Comparison of ENCODE assay signal across 23 cellular contexts in genomic region chr2:240788482-240788881, GRCh38. TPM values are rescaled to one million over a fixed set of nuclear protein-coding genes. Genes with fewer than 3 reads are reported as not detected.
DNase-seq lines count a peak whose midpoint lies in the region; ATAC-seq and TF ChIP-seq lines count a peak whose summit lies in the region.
"Had no signal": no experiment of that assay in that cellular context is flagged by ENCODE, and none has a peak within 500 bp of the region (broad histone marks: within the 10 kb centered on the region; RNA-seq: fewer than 3 reads in every experiment).

No MANE protein-coding gene starts in this region.

- TF ChIP-seq POLR2A in sigmoid colon (IDR thresholded peaks at IDR 0.05) (no peak), uterus (IDR thresholded peaks at IDR 0.05) (no peak)

- no peak overlapping the region for H3K27ac ChIP-seq in left ventricle myocardium inferior (replicated peaks)
- no peak overlapping the region for H3K27ac ChIP-seq in sigmoid colon
- no peak overlapping the region for H3K27ac ChIP-seq in uterus
- H3K27ac ChIP-seq: 22Rv1 had no signal

- H3K4me1 ChIP-seq in left ventricle myocardium inferior (no peaks in the 10 kb centered on the region), mucosa of descending colon (ENCODE audit: low read depth) (no peaks in the 10 kb centered on the region), sigmoid colon (no peaks in the 10 kb centered on the region), uterus (no peaks in the 10 kb centered on the region)

- ATAC-seq in left cardiac atrium (no peak), mucosa of descending colon (no peak)

- H3K36me3 ChIP-seq in left ventricle myocardium inferior (no peaks in the 10 kb centered on the region), mucosa of descending colon (ENCODE audit: low read depth) (no peaks in the 10 kb centered on the region), sigmoid colon (no peaks in the 10 kb centered on the region), uterus (no peaks in the 10 kb centered on the region)

- H3K4me3 ChIP-seq in left ventricle myocardium inferior (no peak overlapping the region), mucosa of descending colon (no peak overlapping the region), sigmoid colon (no peak overlapping the region), uterus (no peak overlapping the region)

- peak; percentile 10 for DNase-seq in activated CD8-positive, alpha-beta memory T cell treated with anti-CD3 and anti-CD28 coated beads, Interleukin-2, amount 50 U/mL, for 4 hours
- no peak for DNase-seq in activated CD8-positive, alpha-beta memory T cell treated with anti-CD3 and anti-CD28 coated beads, Interleukin-2, amount 50 U/mL, for 48 hours
- DNase-seq in left ventricle myocardium inferior, result peak; percentile 2
- no peak for DNase-seq in left cardiac atrium
- DNase-seq in mucosa of descending colon, result peak in 2 of 3 donors; percentile 3 to 17
- DNase-seq in sigmoid colon, result peak; percentile 28
- DNase-seq in uterus, result no peak
- no peak for DNase-seq in AG08396 (ENCODE audit: low spot score)
- DNase-seq: DMS153, DND-41, Karpas-422, NCI-H1092, NCI-H1417 treated with DMSO at 0.1 percent for 48 hours, NCI-H1694 treated with DMSO at 0.1 percent for 48 hours, NCI-H2081 treated with DMSO at 0.1 percent for 48 hours, NCI-H2171, NCI-H226, NCI-H510A, NCI-H69, RPMI8226, SHP77 treated with DMSO at 0.1 percent for 48 hours had no signal

- H3K27me3 ChIP-seq in left ventricle myocardium inferior (ENCODE audit: low read depth), result peaks cover 40% of the 10 kb centered on the region
- peaks cover 0 to 27% (median 12%) of the 10 kb centered on the region in 3 donors for H3K27me3 ChIP-seq in sigmoid colon
- H3K27me3 ChIP-seq in uterus, result no peaks in the 10 kb centered on the region

- TF ChIP-seq EP300 in sigmoid colon (IDR thresholded peaks at IDR 0.05), result no peak

- WGBS in sigmoid colon, 2 donors, result 74 to 87% methylated on average over 4 of the region's 4 CpGs

- TF ChIP-seq CTCF in left ventricle myocardium inferior (IDR thresholded peaks at IDR 0.05; ENCODE audit: borderline replicate concordance), result no peak
- TF ChIP-seq CTCF in mucosa of descending colon (IDR thresholded peaks at IDR 0.05), result no peak
- TF ChIP-seq CTCF in sigmoid colon (IDR thresholded peaks at IDR 0.05), result no peak
- TF ChIP-seq CTCF in uterus (IDR thresholded peaks at IDR 0.05), result no peak

- intact Hi-C loops in left ventricle myocardium inferior (cut with micrococcal nuclease), result no loop called here
- intact Hi-C loops in left cardiac atrium (cut with DNase I), result no loop called here
- intact Hi-C loops in mucosa of descending colon (cut with DNase I, micrococcal nuclease), result no loop called here
- intact Hi-C loops in sigmoid colon (cut with DNase I), result no loop called here
- intact Hi-C loops in uterus (cut with DNase I; ENCODE audit: low total_unique reads), result no loop called here

- H3K9me3 ChIP-seq in left ventricle myocardium inferior (replicated peaks), result no peaks in the 10 kb centered on the region
- no peaks in the 10 kb centered on the region for H3K9me3 ChIP-seq in mucosa of descending colon
- H3K9me3 ChIP-seq in sigmoid colon, result no peaks in the 10 kb centered on the region
- H3K9me3 ChIP-seq in uterus, result no peaks in the 10 kb centered on the region

RNA-seq across cellular contexts. Expression of gene KIF1A, which starts 31.5 kb away (rescaled TPM):
- 2.0 TPM for total RNA-seq in left ventricle myocardium inferior
- total RNA-seq in left cardiac atrium, result 10 to 100 TPM; 27.4 to 51.5 TPM
- total RNA-seq in mucosa of descending colon, result 10 to 100 TPM in 1 of 3 donors, 1 to 10 TPM in 2; 1.5 to 17.2 (median 1.9) TPM
- 1 to 10 TPM; 1.3 to 9.7 (median 7.6) TPM for total RNA-seq in sigmoid colon
- 1 to 10 TPM in 1 of 3 donors, under 1 TPM in 2; under 0.01 to 4.4 (median under 0.01) TPM for polyA plus RNA-seq in sigmoid colon
- 10 to 100 TPM in 1 of 4 donors, under 1 TPM in 1, not detected in 2; 0.37 to 12.9 TPM for total RNA-seq in uterus
- total RNA-seq: HT-29 had no signal

Comparison
In these comparisons a context has a peak if more than half of its experiments do, and no peak if none do; other contexts are left out.
1. DNase-seq: peak in activated CD8-positive, alpha-beta memory T cell treated with anti-CD3 and anti-CD28 coated beads, Interleukin-2, amount 50 U/mL, for 4 hours (single experiment), left ventricle myocardium inferior (single experiment), mucosa of descending colon (2 of 3) and sigmoid colon (single experiment); none in activated CD8-positive, alpha-beta memory T cell treated with anti-CD3 and anti-CD28 coated beads, Interleukin-2, amount 50 U/mL, for 48 hours (single experiment), left cardiac atrium (single experiment), uterus (0 of 2) and AG08396 (single experiment).